ENCODE assay signal across 1 cellular context in genomic region chr1:69244211-69244610, GRCh38.
TF ChIP-seq lines count a peak whose summit lies in the region.

No MANE protein-coding gene starts in this region.

TF ChIP-seq in WTC11, 78 proteins besides CTCF, POLR2A, EP300 and RAD21 (continued from another document):
- TF ChIP-seq ZNF512 (CRISPR knock-in tag; IDR thresholded peaks at IDR 0.05; ENCODE audit: borderline replicate concordance) (no peak), FOXK1 (CRISPR knock-in tag; IDR thresholded peaks at IDR 0.05) (0 out of 2 replicates have a peak, but pooled peaks have one; percentile 19), ERG (CRISPR knock-in tag; IDR thresholded peaks at IDR 0.05) (0 out of 2 replicates have a peak, but pooled peaks have one; percentile 54), EMX1 (CRISPR knock-in tag; IDR thresholded peaks at IDR 0.05) (no peak)
